In genomic region chr2:116304328-116304727, GRCh38 we compare ENCODE assay signal across 26 cellular contexts.
"Had no signal": no experiment of that assay in that cellular context is flagged by ENCODE, and none has a peak within 500 bp of the region (broad histone marks: within the 10 kb centered on the region; RNA-seq: fewer than 3 reads in every experiment).

No MANE protein-coding gene starts in this region.

- H3K36me3 ChIP-seq: stomach, suprapubic skin, thoracic aorta, thyroid gland, tibial artery, tibial nerve, transverse colon, upper lobe of left lung, upper lobe of right lung, uterus, vagina had no signal

- H3K9me3 ChIP-seq: stomach, suprapubic skin, testis, thoracic aorta, thyroid gland, tibial artery, tibial nerve, upper lobe of left lung, uterus, vagina had no signal

- H3K27me3 ChIP-seq: stomach, suprapubic skin, testis, thyroid gland, tibial artery, tibial nerve, transverse colon, upper lobe of left lung, upper lobe of right lung, uterus, vagina had no signal

- DNase-seq: stimulated activated CD4-positive, alpha-beta T cell treated with anti-CD3 and anti-CD28 coated beads, Interleukin-2, amount 100 ng/mL, for 48 hours; stimulated activated CD4-positive, alpha-beta T cell treated with anti-CD3 and anti-CD28 coated beads, Interleukin-4, amount 100 ng/mL, for 1 hour; stimulated activated CD4-positive, alpha-beta T cell treated with anti-CD3 and anti-CD28 coated beads, Interleukin-4, amount 100 ng/mL, for 24 hours; stimulated activated CD4-positive, alpha-beta T cell treated with anti-CD3 and anti-CD28 coated beads, Interleukin-4, amount 100 ng/mL, for 4 hours; stimulated activated CD8-positive, alpha-beta memory T cell treated with anti-CD3 and anti-CD28 coated beads, Interleukin-4, amount 100 ng/mL, for 48 hours; stimulated activated naive B cell treated with anti-CD40 and anti-IgM and Interleukin-4, amounts not matched to agents 10 μg/mL and 1 μg/mL and 100 μg/mL, for 72 hours; stimulated activated naive CD4-positive, alpha-beta T cell; stimulated activated naive CD4-positive, alpha-beta T cell treated with Interleukin-2 at 50 U/mL for 16 hours; stimulated activated naive CD8-positive, alpha-beta T cell treated with anti-CD3 and anti-CD28 coated beads, Interleukin-15, amount 100 ng/mL, for 72 hours; stimulated activated naive CD8-positive, alpha-beta T cell treated with anti-CD3 and anti-CD28 coated beads, Interleukin-15, Interleukin-2, amounts not matched to agents 100 U/mL and 50 U/mL, for 24 hours; stomach; substantia nigra; testis; thyroid gland; tibial artery; transverse colon; trophoblast cell; upper lobe of left lung; upper lobe of right lung; uterus had no signal

- H3K4me1 ChIP-seq: stomach, suprapubic skin, testis, thyroid gland, tibial artery, tibial nerve, transverse colon, upper lobe of left lung, upper lobe of right lung, uterus, vagina had no signal

- H3K27ac ChIP-seq: stomach, suprapubic skin, testis, thoracic aorta, thyroid gland, tibial artery, tibial nerve, transverse colon, upper lobe of left lung, upper lobe of right lung, uterus, vagina had no signal

- H3K4me3 ChIP-seq: stomach, suprapubic skin, testis, thoracic aorta, thyroid gland, tibial artery, tibial nerve, transverse colon, upper lobe of left lung, upper lobe of right lung, uterus, vagina had no signal

- ATAC-seq: stimulated activated effector memory CD8-positive, alpha-beta T cell treated with anti-CD3 and anti-CD28 coated beads, Interleukin-12 subunit alpha, Interleukin-12 subunit beta, amount 100 ng/mL, for 72 hours; stimulated activated memory B cell treated with anti-CD40 and anti-IgM and Interleukin-4, amounts not matched to agents 10 μg/mL and 1 μg/mL and 100 μg/mL, for 72 hours; stimulated activated naive B cell treated with anti-CD40 and anti-IgM and Interleukin-4, amounts not matched to agents 10 μg/mL and 1 μg/mL and 100 μg/mL, for 72 hours; stimulated activated naive CD8-positive, alpha-beta T cell treated with anti-CD3 and anti-CD28 coated beads, Interleukin-15, amount 100 ng/mL, for 72 hours; stimulated activated naive CD8-positive, alpha-beta T cell treated with anti-CD3 and anti-CD28 coated beads, Interleukin-15, Interleukin-2, amounts not matched to agents 100 U/mL and 50 U/mL, for 24 hours; upper lobe of right lung had no signal
